Comparison of ENCODE assay signal across 9 cellular contexts in genomic region chr2:24164416-24164973, GRCh38. TPM values are rescaled to one million over a fixed set of nuclear protein-coding genes. Genes with fewer than 3 reads are reported as not detected.
DNase-seq lines count a peak whose midpoint lies in the region; ATAC-seq, FAIRE-seq and TF ChIP-seq lines count a peak whose summit lies in the region.
"Had no signal": no experiment of that assay in that cellular context is flagged by ENCODE, and none has a peak within 500 bp of the region (broad histone marks: within the 10 kb centered on the region; RNA-seq: fewer than 3 reads in every experiment).

No MANE protein-coding gene starts in this region.

- no peaks in the 10 kb centered on the region for H3K4me1 ChIP-seq in mesendoderm (ENCODE audit: control insufficient read depth, low read depth, low read length)
- H3K4me1 ChIP-seq in aorta (ENCODE audit: control insufficient read depth in 1 of 2, insufficient read depth in 2 of 2, low read length in 2 of 2), result no peaks in the 10 kb centered on the region
- H3K4me1 ChIP-seq in neuronal stem cell (ENCODE audit: control insufficient read depth in 2 of 2, insufficient read depth in 1 of 2, low read depth in 1 of 2, low read length in 2 of 2), result no peaks in the 10 kb centered on the region
- H3K4me1 ChIP-seq: HAP-1 had no signal

- H3K18ac ChIP-seq in mesendoderm (ENCODE audit: low read length) (no peak overlapping the region), neuronal stem cell (ENCODE audit: low read length) (no peak overlapping the region)

- H2AFZ ChIP-seq in SU-DHL-6 (ENCODE audit: low read depth, low read length, severe bottlenecking) (peak overlapping the region; percentile 61), neuronal stem cell (ENCODE audit: low read length) (no peak overlapping the region)

- no CpG with 5 or more reads among the region's 8 CpGs for WGBS in mesendoderm (ENCODE audit: extremely low coverage, insufficient coverage, low lambda C conversion rate)
- 57 to 61% methylated on average over 8 of the region's 8 CpGs for WGBS in aorta, 2 donors
- WGBS in neuronal stem cell (ENCODE audit: extremely low coverage in 2 of 2, insufficient read length in 2 of 2, insufficient replicate concordance in 1 of 2), 2 donors, result no CpG with 5 or more reads among the region's 8 CpGs

- no peak overlapping the region for H4K5ac ChIP-seq in mesendoderm (ENCODE audit: low read length)

- peak; percentile 75 for TF ChIP-seq CTCF in AG04449 (IDR thresholded peaks at IDR 0.05; ENCODE audit: insufficient read depth, low read length, missing control alignments)
- TF ChIP-seq CTCF in SU-DHL-6 (IDR thresholded peaks at IDR 0.05; ENCODE audit: insufficient read depth, low read length, poor library complexity, severe bottlenecking), result peak; percentile 99
- TF ChIP-seq CTCF in cardiac fibroblast (IDR thresholded peaks at IDR 0.05; ENCODE audit: low read depth, low read length), result peak; percentile 80

- no peak overlapping the region for H2AK5ac ChIP-seq in mesendoderm (ENCODE audit: low read length)
- no peak overlapping the region for H2AK5ac ChIP-seq in neuronal stem cell (ENCODE audit: low read depth, low read length)

- peak; percentile 70 for FAIRE-seq in GM18507 (lab: Jason Lieb, UNC)

- no peaks in the 10 kb centered on the region for H3K79me1 ChIP-seq in mesendoderm (ENCODE audit: low read length)
- no peaks in the 10 kb centered on the region for H3K79me1 ChIP-seq in neuronal stem cell (ENCODE audit: low read depth, low read length)

- POLR2A ChIA-PET in AG04449 (lab: Yijun Ruan, JAX), result no interaction called here

- H3F3A ChIP-seq in SU-DHL-6 (ENCODE audit: insufficient read depth), result no peaks in the 10 kb centered on the region

- H3K4me2 ChIP-seq in SU-DHL-6 (ENCODE audit: low read depth, low read length, poor library complexity, severe bottlenecking) (peak overlapping the region; percentile 15), mesendoderm (ENCODE audit: low read length) (no peak overlapping the region), neuronal stem cell (ENCODE audit: insufficient read depth, low read length, poor library complexity, severe bottlenecking) (no peak overlapping the region)

- H3K14ac ChIP-seq in neuronal stem cell (ENCODE audit: low read length), result no peak overlapping the region

- H3K36me3 ChIP-seq in SU-DHL-6 (ENCODE audit: low read length) (no peaks in the 10 kb centered on the region), mesendoderm (ENCODE audit: control insufficient read depth, insufficient read depth, low read length) (no peaks in the 10 kb centered on the region), aorta (ENCODE audit: control insufficient read depth in 1 of 2, insufficient read depth in 2 of 2, low read length in 1 of 2) (peaks cover 0 to 5% of the 10 kb centered on the region in 2 donors), neuronal stem cell (replicated peaks in 1 of 2; ENCODE audit: control insufficient read depth in 2 of 2, insufficient read depth in 2 of 2, low read length in 2 of 2) (no peaks in the 10 kb centered on the region)
- H3K36me3 ChIP-seq: HAP-1 had no signal

- no peak overlapping the region for H3K23ac ChIP-seq in mesendoderm (ENCODE audit: low read length)
- H3K23ac ChIP-seq in neuronal stem cell (ENCODE audit: low read depth, low read length, poor library complexity), result no peak overlapping the region

- H3K9ac ChIP-seq in SU-DHL-6 (ENCODE audit: low read length), result no peak overlapping the region
- H3K9ac ChIP-seq in mesendoderm (ENCODE audit: low read length), result no peak overlapping the region
- H3K9ac ChIP-seq in neuronal stem cell (ENCODE audit: low read depth, low read length, poor library complexity), result no peak overlapping the region

- H3K56ac ChIP-seq in mesendoderm (ENCODE audit: low read length), result no peak overlapping the region

- ATAC-seq in HG03354 (IDR thresholded peaks at IDR 0.05; ENCODE audit: poor library complexity, severe bottlenecking, unreplicated experiment) (peak; percentile 59), aorta (ENCODE audit: low FRiP score) (peak; percentile 62)

- H3K4ac ChIP-seq in mesendoderm (ENCODE audit: low read depth, low read length) (no peak overlapping the region), neuronal stem cell (ENCODE audit: low read length) (no peak overlapping the region)

- DNase-seq in AG04449 (ENCODE audit: low read depth, low spot score) (no peak), GM18507 (ENCODE audit: extremely low spot score, insufficient read length, low read depth) (peak; percentile 45), cardiac fibroblast (ENCODE audit: low read depth in 2 of 2) (peak in 1 of 2 donors; percentile 36), mesendoderm (peak; percentile 62), aorta (no peak), neuronal stem cell (ENCODE audit: low spot score) (no peak)

- H2BK15ac ChIP-seq in mesendoderm (replicated peaks; ENCODE audit: low read depth) (no peak overlapping the region), neuronal stem cell (ENCODE audit: low read length) (no peak overlapping the region)

- H4K20me1 ChIP-seq in SU-DHL-6 (ENCODE audit: low read depth, low read length), result no peaks in the 10 kb centered on the region

- H3K27me3 ChIP-seq in SU-DHL-6 (ENCODE audit: low read length) (no peaks in the 10 kb centered on the region), mesendoderm (ENCODE audit: insufficient read depth, low read length, poor library complexity) (no peaks in the 10 kb centered on the region), aorta (ENCODE audit: control insufficient read depth in 1 of 2, insufficient read depth in 2 of 2, low read length in 1 of 2) (no peaks in the 10 kb centered on the region), neuronal stem cell (ENCODE audit: control insufficient read depth in 3 of 3, insufficient read depth in 3 of 3, low read depth in 1 of 3, low read length in 3 of 3) (no peaks in the 10 kb centered on the region)

- no peaks in the 10 kb centered on the region for H3K79me2 ChIP-seq in SU-DHL-6 (ENCODE audit: insufficient read depth, low read length)
- no peaks in the 10 kb centered on the region for H3K79me2 ChIP-seq in mesendoderm (ENCODE audit: control insufficient read depth, insufficient read depth, low read length)

- no peak overlapping the region for H4K91ac ChIP-seq in neuronal stem cell (ENCODE audit: low read depth, low read length, poor library complexity)

- no peak overlapping the region for H2BK12ac ChIP-seq in neuronal stem cell (ENCODE audit: low read length)

- no peaks in the 10 kb centered on the region for H3K9me3 ChIP-seq in SU-DHL-6 (ENCODE audit: insufficient read depth, low read length)
- H3K9me3 ChIP-seq in aorta (ENCODE audit: control insufficient read depth, low read length), result no peaks in the 10 kb centered on the region
- H3K9me3 ChIP-seq in neuronal stem cell (replicated peaks in 1 of 2; ENCODE audit: control insufficient read depth in 2 of 2, insufficient read depth in 1 of 2, low read depth in 1 of 2, low read length in 2 of 2), result peaks cover 0 to 9% of the 10 kb centered on the region in 2 donors

- intact Hi-C loops in aorta (cut with DNase I), result no loop called here

- CTCF ChIA-PET in AG04449 (lab: Yijun Ruan, JAX), result interaction anchor here (0.6 to 2.9 kb wide), 5 partner anchors 11 to 339 kb away, joined by 3 to 25 read pairs (median 3); no protein-coding TSS in a partner anchor

- H3K27ac ChIP-seq in SU-DHL-6 (ENCODE audit: low read depth, low read length), result no peak overlapping the region
- H3K27ac ChIP-seq in mesendoderm (ENCODE audit: low read depth, low read length), result no peak overlapping the region
- no peak overlapping the region for H3K27ac ChIP-seq in aorta (ENCODE audit: low read depth in 1 of 2, low read length in 2 of 2)
- no peak overlapping the region for H3K27ac ChIP-seq in neuronal stem cell (replicated peaks; ENCODE audit: low read length)

- no peaks in the 10 kb centered on the region for H3K9me2 ChIP-seq in SU-DHL-6 (replicated peaks; ENCODE audit: insufficient read depth, low read length)

- H2BK5ac ChIP-seq in mesendoderm (ENCODE audit: low read length) (no peak overlapping the region), neuronal stem cell (ENCODE audit: low read length) (no peak overlapping the region)

- no peak overlapping the region for H3K4me3 ChIP-seq in AG04449 (ENCODE audit: low read depth, low read length)
- H3K4me3 ChIP-seq in SU-DHL-6 (ENCODE audit: insufficient read depth, low read length, poor library complexity, severe bottlenecking), result no peak overlapping the region
- no peak overlapping the region for H3K4me3 ChIP-seq in cardiac fibroblast (replicated peaks in 1 of 2; ENCODE audit: low read depth in 2 of 2, low read length in 2 of 2)
- no peak overlapping the region for H3K4me3 ChIP-seq in mesendoderm (ENCODE audit: low read length)
- H3K4me3 ChIP-seq in aorta (ENCODE audit: low read length in 2 of 2), result no peak overlapping the region
- H3K4me3 ChIP-seq in neuronal stem cell (ENCODE audit: low read length in 2 of 2), result no peak overlapping the region
- H3K4me3 ChIP-seq: HAP-1 had no signal

- H2BK120ac ChIP-seq in mesendoderm (ENCODE audit: low read depth, low read length), result no peak overlapping the region
- no peak overlapping the region for H2BK120ac ChIP-seq in neuronal stem cell (ENCODE audit: low read depth, low read length)

- H4K8ac ChIP-seq in mesendoderm (ENCODE audit: low read depth, low read length), result no peak overlapping the region
- no peak overlapping the region for H4K8ac ChIP-seq in neuronal stem cell (ENCODE audit: low read depth, low read length)

RNA-seq across cellular contexts. Expression of gene FAM228A, which starts 10.4 kb away (rescaled TPM):
- 0.03 TPM for polyA plus RNA-seq in mesendoderm (2013, experiment 1 of 2)
- not detected for polyA plus RNA-seq in mesendoderm (2013, experiment 2 of 2)
- total RNA-seq in aorta, result 1 to 10 TPM; 1.7 to 3.9 TPM
- 1 to 10 TPM; 1.0 to 4.7 TPM for polyA plus RNA-seq in aorta
- 1.0 TPM for polyA plus RNA-seq in neuronal stem cell (2013, experiment 1 of 2)
- polyA plus RNA-seq in neuronal stem cell (2013, experiment 2 of 2), result 0.61 TPM

RNA-seq across cellular contexts. Expression of gene FAM228B, which starts 41.2 kb away (rescaled TPM):
- polyA plus RNA-seq in mesendoderm (2013, experiment 1 of 2), result 1.1 TPM
- 0.83 TPM for polyA plus RNA-seq in mesendoderm (2013, experiment 2 of 2)
- 10 to 100 TPM; 36.7 to 47.8 TPM for total RNA-seq in aorta
- 10 to 100 TPM; 30.0 to 31.1 TPM for polyA plus RNA-seq in aorta
- polyA plus RNA-seq in neuronal stem cell (2013, experiment 1 of 2), result 16.9 TPM
- polyA plus RNA-seq in neuronal stem cell (2013, experiment 2 of 2), result 16.3 TPM

RNA-seq across cellular contexts. Expression of gene PFN4, which starts 41.4 kb away (rescaled TPM):
- polyA plus RNA-seq in mesendoderm (2013, experiment 1 of 2), result 0.22 TPM
- 0.17 TPM for polyA plus RNA-seq in mesendoderm (2013, experiment 2 of 2)
- total RNA-seq in aorta, result under 1 TPM in 1 of 2 donors, not detected in 1; 0.93 TPM
- polyA plus RNA-seq in aorta, result under 1 TPM; 0.26 to 0.63 TPM
- 0.99 TPM for polyA plus RNA-seq in neuronal stem cell (2013, experiment 1 of 2)
- polyA plus RNA-seq in neuronal stem cell (2013, experiment 2 of 2), result 1.1 TPM

Comparison
In these comparisons a context has a peak if more than half of its experiments do, and no peak if none do; other contexts are left out.
1. DNase-seq: peak in GM18507 (single experiment) and mesendoderm (single experiment); none in AG04449 (single experiment), aorta (0 of 2) and neuronal stem cell (single experiment).
2. Peak in every context shown above with its lines, with median percentiles within 50 percentile points of each other: CTCF ChIP-seq.